1 cellular context compared by ENCODE assay signal in the genomic region with DNA sequence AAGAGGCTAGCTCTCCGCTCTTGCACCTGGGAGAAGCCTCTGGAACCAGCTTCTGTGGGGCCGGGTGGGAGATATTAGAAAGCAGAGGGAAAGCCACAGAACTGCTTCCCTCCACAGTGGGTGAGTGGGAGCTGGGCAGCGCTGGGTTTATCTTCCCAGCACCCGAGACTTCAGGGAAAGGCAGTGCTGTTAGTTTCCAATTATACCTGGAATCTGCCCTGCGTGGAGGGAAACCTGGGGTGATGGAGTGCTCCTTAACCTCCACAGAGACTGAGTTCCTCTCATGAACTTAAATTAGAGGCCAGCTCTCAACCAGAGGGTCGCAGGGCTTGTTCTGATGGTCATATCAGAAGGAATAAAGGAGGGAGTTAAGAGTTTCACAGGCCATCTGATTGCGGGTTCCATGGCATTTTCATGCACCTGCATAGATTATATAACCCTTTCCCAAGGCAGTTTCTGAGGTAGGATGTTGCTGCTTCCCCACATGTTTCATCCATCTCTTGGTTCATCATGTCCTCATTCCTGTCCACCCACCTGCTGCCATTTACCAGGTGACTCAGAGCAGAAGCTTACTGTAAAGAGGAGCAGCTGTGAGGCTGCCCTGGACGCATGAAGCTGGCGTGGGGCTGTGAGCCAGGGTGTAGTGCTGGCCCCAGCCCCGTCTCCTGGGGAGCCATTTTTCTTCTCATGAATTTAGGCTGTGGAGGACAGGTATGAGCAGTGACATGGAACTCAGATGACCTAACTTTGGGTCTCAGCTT.
TF ChIP-seq lines count a peak whose summit lies in the region.

No MANE protein-coding gene starts in this region.

TF ChIP-seq in GM12878, 131 proteins besides CTCF, POLR2A, EP300 and RAD21:
- no peak for TF ChIP-seq NFXL1 (IDR thresholded peaks at IDR 0.05; ENCODE audit: borderline replicate concordance)
- TF ChIP-seq, protein P1, sequence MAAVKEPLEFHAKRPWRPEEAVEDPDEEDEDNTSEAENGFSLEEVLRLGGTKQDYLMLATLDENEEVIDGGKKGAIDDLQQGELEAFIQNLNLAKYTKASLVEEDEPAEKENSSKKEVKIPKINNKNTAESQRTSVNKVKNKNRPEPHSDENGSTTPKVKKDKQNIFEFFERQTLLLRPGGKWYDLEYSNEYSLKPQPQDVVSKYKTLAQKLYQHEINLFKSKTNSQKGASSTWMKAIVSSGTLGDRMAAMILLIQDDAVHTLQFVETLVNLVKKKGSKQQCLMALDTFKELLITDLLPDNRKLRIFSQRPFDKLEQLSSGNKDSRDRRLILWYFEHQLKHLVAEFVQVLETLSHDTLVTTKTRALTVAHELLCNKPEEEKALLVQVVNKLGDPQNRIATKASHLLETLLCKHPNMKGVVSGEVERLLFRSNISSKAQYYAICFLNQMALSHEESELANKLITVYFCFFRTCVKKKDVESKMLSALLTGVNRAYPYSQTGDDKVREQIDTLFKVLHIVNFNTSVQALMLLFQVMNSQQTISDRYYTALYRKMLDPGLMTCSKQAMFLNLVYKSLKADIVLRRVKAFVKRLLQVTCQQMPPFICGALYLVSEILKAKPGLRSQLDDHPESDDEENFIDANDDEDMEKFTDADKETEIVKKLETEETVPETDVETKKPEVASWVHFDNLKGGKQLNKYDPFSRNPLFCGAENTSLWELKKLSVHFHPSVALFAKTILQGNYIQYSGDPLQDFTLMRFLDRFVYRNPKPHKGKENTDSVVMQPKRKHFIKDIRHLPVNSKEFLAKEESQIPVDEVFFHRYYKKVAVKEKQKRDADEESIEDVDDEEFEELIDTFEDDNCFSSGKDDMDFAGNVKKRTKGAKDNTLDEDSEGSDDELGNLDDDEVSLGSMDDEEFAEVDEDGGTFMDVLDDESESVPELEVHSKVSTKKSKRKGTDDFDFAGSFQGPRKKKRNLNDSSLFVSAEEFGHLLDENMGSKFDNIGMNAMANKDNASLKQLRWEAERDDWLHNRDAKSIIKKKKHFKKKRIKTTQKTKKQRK (IDR thresholded peaks at IDR 0.05; ENCODE audit: low read depth, low read length), result no peak
- TF ChIP-seq ZNF592 (IDR thresholded peaks at IDR 0.05), result no peak
- no peak for TF ChIP-seq NFIC (IDR thresholded peaks at IDR 0.05; ENCODE audit: low read depth, low read length)
- no peak for TF ChIP-seq ATF2 (IDR thresholded peaks at IDR 0.05; ENCODE audit: low read length)
- TF ChIP-seq IRF5 (IDR thresholded peaks at IDR 0.05; ENCODE audit: borderline replicate concordance), result no peak
- TF ChIP-seq MEF2A (IDR thresholded peaks at IDR 0.05; ENCODE audit: insufficient read depth, low read depth, low read length), result no peak
- TF ChIP-seq, protein P2, sequence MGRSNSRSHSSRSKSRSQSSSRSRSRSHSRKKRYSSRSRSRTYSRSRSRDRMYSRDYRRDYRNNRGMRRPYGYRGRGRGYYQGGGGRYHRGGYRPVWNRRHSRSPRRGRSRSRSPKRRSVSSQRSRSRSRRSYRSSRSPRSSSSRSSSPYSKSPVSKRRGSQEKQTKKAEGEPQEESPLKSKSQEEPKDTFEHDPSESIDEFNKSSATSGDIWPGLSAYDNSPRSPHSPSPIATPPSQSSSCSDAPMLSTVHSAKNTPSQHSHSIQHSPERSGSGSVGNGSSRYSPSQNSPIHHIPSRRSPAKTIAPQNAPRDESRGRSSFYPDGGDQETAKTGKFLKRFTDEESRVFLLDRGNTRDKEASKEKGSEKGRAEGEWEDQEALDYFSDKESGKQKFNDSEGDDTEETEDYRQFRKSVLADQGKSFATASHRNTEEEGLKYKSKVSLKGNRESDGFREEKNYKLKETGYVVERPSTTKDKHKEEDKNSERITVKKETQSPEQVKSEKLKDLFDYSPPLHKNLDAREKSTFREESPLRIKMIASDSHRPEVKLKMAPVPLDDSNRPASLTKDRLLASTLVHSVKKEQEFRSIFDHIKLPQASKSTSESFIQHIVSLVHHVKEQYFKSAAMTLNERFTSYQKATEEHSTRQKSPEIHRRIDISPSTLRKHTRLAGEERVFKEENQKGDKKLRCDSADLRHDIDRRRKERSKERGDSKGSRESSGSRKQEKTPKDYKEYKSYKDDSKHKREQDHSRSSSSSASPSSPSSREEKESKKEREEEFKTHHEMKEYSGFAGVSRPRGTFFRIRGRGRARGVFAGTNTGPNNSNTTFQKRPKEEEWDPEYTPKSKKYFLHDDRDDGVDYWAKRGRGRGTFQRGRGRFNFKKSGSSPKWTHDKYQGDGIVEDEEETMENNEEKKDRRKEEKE (IDR thresholded peaks at IDR 0.05), result no peak
- TF ChIP-seq ZNF274 (IDR thresholded peaks at IDR 0.05; ENCODE audit: insufficient read depth, insufficient read length), result no peak
- TF ChIP-seq MEF2B (IDR thresholded peaks at IDR 0.05; ENCODE audit: partially characterized antibody, poor library complexity, severe bottlenecking), result no peak
- TF ChIP-seq TCF7 (IDR thresholded peaks at IDR 0.05; ENCODE audit: borderline replicate concordance), result no peak
- TF ChIP-seq ZBTB4 (CRISPR knock-in tag; IDR thresholded peaks at IDR 0.05), result no peak
